Comparison of ENCODE assay signal across 8 cellular contexts in genomic region chr2:25521665-25522387, GRCh38.
DNase-seq lines count a peak whose midpoint lies in the region; ATAC-seq and TF ChIP-seq lines count a peak whose summit lies in the region.

No MANE protein-coding gene starts in this region.

- H3K4me3 Mint-ChIP-seq in activated CD4-positive, alpha-beta memory T cell treated with anti-CD3 and anti-CD28 coated beads for 36 hours: no peak overlapping the region

- peak overlapping the region in 1 of 11 experiments; percentile 3; a peak in 1 of 22 replicates for H3K9ac ChIP-seq in BLaER1 treated with 17β-estradiol and CSF1 and Interleukin-3, amounts not matched to agents 10 nM and 100 nM

- H3K9me3 Mint-ChIP-seq in activated CD4-positive, alpha-beta memory T cell treated with anti-CD3 and anti-CD28 coated beads for 36 hours: no peaks in the 10 kb centered on the region

- peak overlapping the region in 10 of 11 experiments; percentile 2 to 80 (median 18); a peak in 10 of 22 replicates for H3K4me2 ChIP-seq in BLaER1 treated with 17β-estradiol and CSF1 and Interleukin-3, amounts not matched to agents 10 nM and 100 nM

- no peak overlapping the region for H3K4me3 ChIP-seq in BLaER1 treated with 17β-estradiol and CSF1 and Interleukin-3, amounts not matched to agents 10 nM and 100 nM
- peak overlapping the region; percentile 26 for H3K4me3 ChIP-seq in ovary

- H3K27me3 ChIP-seq in BLaER1 treated with 17β-estradiol and CSF1 and Interleukin-3, amounts not matched to agents 10 nM and 100 nM: no peaks in the 10 kb centered on the region
- no peaks in the 10 kb centered on the region for H3K27me3 ChIP-seq in ovary

- H3K27ac ChIP-seq in BLaER1 treated with 17β-estradiol and CSF1 and Interleukin-3, amounts not matched to agents 10 nM and 100 nM: peak overlapping the region in 3 of 11 experiments; percentile 28 to 35 (median 33); a peak in 3 of 22 replicates
- H3K27ac ChIP-seq in ovary: no peak overlapping the region

- no peaks in the 10 kb centered on the region for H3K27me3 Mint-ChIP-seq in activated CD4-positive, alpha-beta memory T cell treated with anti-CD3 and anti-CD28 coated beads for 36 hours

- ATAC-seq in GM18502 (IDR thresholded peaks at IDR 0.05; ENCODE audit: poor library complexity, unreplicated experiment) (peak; percentile 69), HG03159 (IDR thresholded peaks at IDR 0.05; ENCODE audit: unreplicated experiment) (peak; percentile 77)

- H3K4me1 ChIP-seq in BLaER1 treated with 17β-estradiol and CSF1 and Interleukin-3, amounts not matched to agents 10 nM and 100 nM: peaks cover 0 to 15% (median 7%) of the 10 kb centered on the region in 10 experiments; a peak in 9 of 20 replicates
- H3K4me1 ChIP-seq in ovary (ENCODE audit: insufficient read depth): peaks cover 2% of the 10 kb centered on the region

- TF ChIP-seq POLR2A in ovary (IDR thresholded peaks at IDR 0.05): no peak

- no peaks in the 10 kb centered on the region for H3K9me3 ChIP-seq in BLaER1 treated with 17β-estradiol and CSF1 and Interleukin-3, amounts not matched to agents 10 nM and 100 nM (replicated peaks in 1 of 11)
- no peaks in the 10 kb centered on the region for H3K9me3 ChIP-seq in ovary

- H3K27ac Mint-ChIP-seq in activated CD4-positive, alpha-beta memory T cell treated with anti-CD3 and anti-CD28 coated beads for 36 hours: peak overlapping the region; percentile 26

- H3K36me3 ChIP-seq in BLaER1 treated with 17β-estradiol and CSF1 and Interleukin-3, amounts not matched to agents 10 nM and 100 nM: no peaks in the 10 kb centered on the region; a peak in 1 of 22 replicates
- H3K36me3 ChIP-seq in ovary: no peaks in the 10 kb centered on the region

- intact Hi-C loops in activated CD4-positive, alpha-beta memory T cell treated with anti-CD3 and anti-CD28 coated beads for 36 hours (cut with micrococcal nuclease): loop anchor here (1.0 to 5.0 kb wide), 7 partner anchors 36 to 355 kb away; partner anchors contain the start of gene POMC
- intact Hi-C loops in ovary (cut with DNase I): loop anchor here in 1 of 4 donors (10.0 kb wide), 1 partner anchor 177 kb away; the partner anchor contains the start of gene DNMT3A

- peak; percentile 62 to 88 (median 84) for TF ChIP-seq CTCF in ovary (IDR thresholded peaks at IDR 0.05)

- H3K36me3 Mint-ChIP-seq in activated CD4-positive, alpha-beta memory T cell treated with anti-CD3 and anti-CD28 coated beads for 36 hours: no peaks in the 10 kb centered on the region

- DNase-seq in NCI-H2227 treated with DMSO at 0.1 percent for 48 hours (lab: John Stamatoyannopoulos, UW) (peak; percentile 55), foreskin melanocyte (peak; percentile 76), ovary (no peak), ureter (ENCODE audit: low spot score) (no peak)
- peak; percentile 12 for DNase-seq in activated CD4-positive, alpha-beta memory T cell treated with anti-CD3 and anti-CD28 coated beads for 36 hours

- CTCF ChIA-PET in activated CD4-positive, alpha-beta memory T cell treated with anti-CD3 and anti-CD28 coated beads for 36 hours (lab: Charles Lee): interaction anchor here (1.0 kb wide), 1 partner anchor 179 kb away, joined by 3 read pairs; no protein-coding TSS in a partner anchor

- 38 to 40% (median 39%) methylated on average over 10 of the region's 10 CpGs for WGBS in ovary, 3 donors

- no peaks in the 10 kb centered on the region for H4K20me1 ChIP-seq in BLaER1 treated with 17β-estradiol and CSF1 and Interleukin-3, amounts not matched to agents 10 nM and 100 nM

- TF ChIP-seq EP300 in ovary (IDR thresholded peaks at IDR 0.05): no peak

- H3K4me1 Mint-ChIP-seq in activated CD4-positive, alpha-beta memory T cell treated with anti-CD3 and anti-CD28 coated beads for 36 hours (ENCODE audit: low read depth): peaks cover 9% of the 10 kb centered on the region

- POLR2A ChIA-PET in activated CD4-positive, alpha-beta memory T cell treated with anti-CD3 and anti-CD28 coated beads for 36 hours (lab: Charles Lee): no interaction called here

Comparison
In these comparisons a context has a peak if more than half of its experiments do, and no peak if none do; other contexts are left out.
1. DNase-seq: peak in NCI-H2227 treated with DMSO at 0.1 percent for 48 hours (single experiment), activated CD4-positive, alpha-beta memory T cell treated with anti-CD3 and anti-CD28 coated beads for 36 hours (single experiment) and foreskin melanocyte (single experiment); none in ovary (0 of 5) and ureter (single experiment).